Comparison of ENCODE assay signal across 36 cellular contexts in the genomic region with DNA sequence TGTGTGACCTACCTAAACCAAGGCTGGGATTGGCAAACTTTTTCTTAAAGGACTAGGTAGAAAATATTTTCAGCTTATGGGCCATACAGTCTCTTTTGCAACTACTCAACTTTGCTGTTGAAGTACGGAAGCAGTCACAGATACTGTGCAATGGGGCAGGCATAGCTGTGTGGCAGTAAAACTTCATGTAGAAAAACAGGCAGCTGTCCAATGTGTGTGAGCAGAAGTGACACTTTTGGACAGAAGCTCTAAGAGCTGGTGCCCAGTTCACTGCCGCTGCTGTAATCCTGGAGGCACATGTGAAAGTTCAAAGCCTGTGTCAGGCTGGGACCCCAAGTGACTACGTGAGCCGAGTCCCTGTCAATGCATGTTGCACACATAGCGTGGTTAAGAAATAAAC. TPM values are rescaled to one million over a fixed set of nuclear protein-coding genes. Genes with fewer than 3 reads are reported as not detected.
"Had no signal": no experiment of that assay in that cellular context is flagged by ENCODE, and none has a peak within 500 bp of the region (broad histone marks: within the 10 kb centered on the region; RNA-seq: fewer than 3 reads in every experiment).

No MANE protein-coding gene starts in this region.

- H3K27ac Mint-ChIP-seq: activated B cell treated with CpG ODN at 0.5 μM for 24 hours; activated CD8-positive, alpha-beta memory T cell treated with anti-CD3 and anti-CD28 coated beads, Interleukin-2, amount 10 ng/mL, durations not matched to agents 7 days and 5 days; activated CD8-positive, alpha-beta T cell treated with anti-CD3 and anti-CD28 coated beads for 36 hours; activated naive CD4-positive, alpha-beta T cell treated with anti-CD3 and anti-CD28 coated beads, Interleukin-2, amount 10 ng/mL, durations not matched to agents 7 days and 5 days; activated naive CD4-positive, alpha-beta T cell treated with anti-CD3 and anti-CD28 coated beads, Interleukin-2, amount 50 U/mL, for 72 hours; activated naive CD8-positive, alpha-beta T cell treated with anti-CD3 and anti-CD28 coated beads, Interleukin-2, amount 10 ng/mL, durations not matched to agents 7 days and 5 days; brain; T-cell; T-helper 1 cell treated with Interleukin-12 subunit alpha and Interleukin-12 subunit beta and Interleukin-4 antibody, amounts not matched to agents 30 μg/mL and 1 μg/mL, for 36 hours had no signal

- H3K4me1 ChIP-seq: ascending aorta, breast epithelium, esophagus squamous epithelium, gastroesophageal sphincter had no signal

- H3K36me3 ChIP-seq: ascending aorta, breast epithelium, esophagus squamous epithelium, gastroesophageal sphincter, WERI-Rb-1 had no signal

- ATAC-seq: activated CD4-positive, CD25-positive, alpha-beta regulatory T cell treated with anti-CD3 and anti-CD28 coated beads, Interleukin-2, amount 50 U/mL, for 24 hours; activated CD8-positive, alpha-beta memory T cell treated with anti-CD3 and anti-CD28 coated beads, Interleukin-2, amount 10 ng/mL, durations not matched to agents 7 days and 5 days; activated CD8-positive, alpha-beta T cell treated with anti-CD3 and anti-CD28 coated beads for 36 hours; activated naive CD4-positive, alpha-beta T cell treated with anti-CD3 and anti-CD28 coated beads, Interleukin-2, amount 50 U/mL, for 72 hours; gastroesophageal sphincter; T-cell had no signal

- H3K27ac ChIP-seq: ascending aorta, breast epithelium, epithelial cell of prostate, esophagus squamous epithelium, gastroesophageal sphincter, WERI-Rb-1 had no signal

- H3K9me3 ChIP-seq: ascending aorta, breast epithelium, esophagus squamous epithelium, gastroesophageal sphincter had no signal

- H3K4me3 ChIP-seq: ascending aorta, breast epithelium, esophagus squamous epithelium, gastroesophageal sphincter had no signal

- DNase-seq: activated B cell treated with CpG ODN at 0.5 μM for 24 hours; activated CD4-positive, alpha-beta T cell treated with anti-CD3 and anti-CD28 coated beads for 48 hours; activated CD4-positive, alpha-beta T cell treated with anti-CD3 and anti-CD28 coated beads, Interleukin-2, amount 50 U/mL, for 1 hour; activated CD4-positive, alpha-beta T cell treated with anti-CD3 and anti-CD28 coated beads, Interleukin-2, amount 50 U/mL, for 48 hours; activated CD8-positive, alpha-beta memory T cell treated with anti-CD3 and anti-CD28 coated beads, Interleukin-2, amount 10 ng/mL, durations not matched to agents 7 days and 5 days; activated CD8-positive, alpha-beta memory T cell treated with anti-CD3 and anti-CD28 coated beads, Interleukin-2, amount 50 U/mL, for 4 hours; activated CD8-positive, alpha-beta T cell treated with anti-CD3 and anti-CD28 coated beads for 36 hours; activated gamma-delta T cell; activated naive CD4-positive, alpha-beta T cell; activated naive CD4-positive, alpha-beta T cell treated with anti-CD3 and anti-CD28 coated beads, Interleukin-2, amount 10 ng/mL, durations not matched to agents 7 days and 5 days; activated naive CD8-positive, alpha-beta T cell treated with anti-CD3 and anti-CD28 coated beads, Interleukin-2, amount 10 ng/mL, durations not matched to agents 7 days and 5 days; activated T-cell treated with anti-CD3 and anti-CD28 coated beads, Interleukin-2, amount 50 U/mL, for 1 hour; activated T-cell treated with anti-CD3 and anti-CD28 coated beads, Interleukin-2, amount 50 U/mL, for 48 hours; cortex of kidney; dermis blood vessel endothelial cell; effector CD8-positive, alpha-beta T cell; esophagus squamous epithelium; foreskin melanocyte; SW 1271; T-cell; T-helper 9 cell; WERI-Rb-1 had no signal

- H3K4me1 Mint-ChIP-seq: activated B cell treated with CpG ODN at 0.5 μM for 24 hours; activated CD8-positive, alpha-beta memory T cell treated with anti-CD3 and anti-CD28 coated beads, Interleukin-2, amount 10 ng/mL, durations not matched to agents 7 days and 5 days; activated naive CD4-positive, alpha-beta T cell treated with anti-CD3 and anti-CD28 coated beads, Interleukin-2, amount 10 ng/mL, durations not matched to agents 7 days and 5 days; activated naive CD8-positive, alpha-beta T cell treated with anti-CD3 and anti-CD28 coated beads, Interleukin-2, amount 10 ng/mL, durations not matched to agents 7 days and 5 days; brain; T-cell had no signal

- H3K9me3 Mint-ChIP-seq: activated naive CD4-positive, alpha-beta T cell treated with anti-CD3 and anti-CD28 coated beads, Interleukin-2, amount 10 ng/mL, durations not matched to agents 7 days and 5 days; activated naive CD8-positive, alpha-beta T cell treated with anti-CD3 and anti-CD28 coated beads, Interleukin-2, amount 10 ng/mL, durations not matched to agents 7 days and 5 days; T-helper 1 cell treated with Interleukin-12 subunit alpha and Interleukin-12 subunit beta and Interleukin-4 antibody, amounts not matched to agents 30 μg/mL and 1 μg/mL, for 36 hours had no signal

- H3K36me3 Mint-ChIP-seq: activated CD8-positive, alpha-beta memory T cell treated with anti-CD3 and anti-CD28 coated beads, Interleukin-2, amount 10 ng/mL, durations not matched to agents 7 days and 5 days; activated naive CD4-positive, alpha-beta T cell treated with anti-CD3 and anti-CD28 coated beads, Interleukin-2, amount 10 ng/mL, durations not matched to agents 7 days and 5 days; activated naive CD4-positive, alpha-beta T cell treated with anti-CD3 and anti-CD28 coated beads, Interleukin-2, amount 50 U/mL, for 72 hours; activated naive CD8-positive, alpha-beta T cell treated with anti-CD3 and anti-CD28 coated beads, Interleukin-2, amount 10 ng/mL, durations not matched to agents 7 days and 5 days; T-cell had no signal

- H3K4me3 Mint-ChIP-seq: activated B cell treated with CpG ODN at 0.5 μM for 24 hours; activated CD8-positive, alpha-beta memory T cell treated with anti-CD3 and anti-CD28 coated beads, Interleukin-2, amount 10 ng/mL, durations not matched to agents 7 days and 5 days; activated CD8-positive, alpha-beta T cell treated with anti-CD3 and anti-CD28 coated beads for 36 hours; activated naive CD4-positive, alpha-beta T cell treated with anti-CD3 and anti-CD28 coated beads, Interleukin-2, amount 10 ng/mL, durations not matched to agents 7 days and 5 days; activated naive CD8-positive, alpha-beta T cell treated with anti-CD3 and anti-CD28 coated beads, Interleukin-2, amount 10 ng/mL, durations not matched to agents 7 days and 5 days; brain; T-cell; T-helper 1 cell treated with Interleukin-12 subunit alpha and Interleukin-12 subunit beta and Interleukin-4 antibody, amounts not matched to agents 30 μg/mL and 1 μg/mL, for 36 hours had no signal

- H3K27me3 ChIP-seq: ascending aorta, esophagus squamous epithelium, gastroesophageal sphincter had no signal

- H3K27me3 Mint-ChIP-seq: activated CD8-positive, alpha-beta memory T cell treated with anti-CD3 and anti-CD28 coated beads, Interleukin-2, amount 10 ng/mL, durations not matched to agents 7 days and 5 days; activated naive CD4-positive, alpha-beta T cell treated with anti-CD3 and anti-CD28 coated beads, Interleukin-2, amount 10 ng/mL, durations not matched to agents 7 days and 5 days; brain had no signal

RNA-seq across cellular contexts. Expression of a gene that starts 46.7 kb away (rescaled TPM):
- total RNA-seq: activated B cell treated with CpG ODN at 0.5 μM for 24 hours; activated CD8-positive, alpha-beta memory T cell treated with anti-CD3 and anti-CD28 coated beads for 36 hours; activated CD8-positive, alpha-beta memory T cell treated with anti-CD3 and anti-CD28 coated beads, Interleukin-2, amount 10 ng/mL, durations not matched to agents 7 days and 5 days; activated CD8-positive, alpha-beta T cell treated with anti-CD3 and anti-CD28 coated beads for 36 hours; activated naive CD4-positive, alpha-beta T cell treated with anti-CD3 and anti-CD28 coated beads, Interleukin-2, amount 50 U/mL, for 72 hours; activated naive CD8-positive, alpha-beta T cell treated with anti-CD3 and anti-CD28 coated beads, Interleukin-2, amount 10 ng/mL, durations not matched to agents 7 days and 5 days; dermis blood vessel endothelial cell; endothelial cell of umbilical vein; fibroblast of lung; fibroblast of villous mesenchyme; glomerular endothelial cell; T-helper 2 cell treated with Interferon-gamma antibody and Interleukin-4, amounts not matched to agents 100 ng/mL and 5 ng/mL, for 36 hours had no signal
- polyA plus RNA-seq: endothelial cell of umbilical vein, fibroblast of lung had no signal
